15 cellular contexts compared by ENCODE assay signal in genomic region chr2:10529611-10530010, GRCh38.
DNase-seq lines count a peak whose midpoint lies in the region; ATAC-seq and TF ChIP-seq lines count a peak whose summit lies in the region.
"Had no signal": no experiment of that assay in that cellular context is flagged by ENCODE, and none has a peak within 500 bp of the region (broad histone marks: within the 10 kb centered on the region; RNA-seq: fewer than 3 reads in every experiment).

No MANE protein-coding gene starts in this region.

- no peak for TF ChIP-seq POLR2A in spleen (IDR thresholded peaks at IDR 0.05)

- no peak overlapping the region for H3K4me3 Mint-ChIP-seq in naive thymus-derived CD4-positive, alpha-beta T cell
- H3K4me3 Mint-ChIP-seq: B cell; CD4-positive, alpha-beta T cell had no signal

- no peaks in the 10 kb centered on the region for H3K27me3 Mint-ChIP-seq in naive thymus-derived CD4-positive, alpha-beta T cell
- H3K27me3 Mint-ChIP-seq: CD4-positive, alpha-beta T cell had no signal

- intact Hi-C loops in spleen (cut with DNase I; ENCODE audit: low total_unique reads), result no loop called here
- intact Hi-C loops in naive thymus-derived CD4-positive, alpha-beta T cell (cut with micrococcal nuclease), result no loop called here

- TF ChIP-seq CTCF in RWPE2 (IDR thresholded peaks at IDR 0.05; ENCODE audit: poor library complexity, severe bottlenecking), result no peak
- no peak for TF ChIP-seq CTCF in spleen (IDR thresholded peaks at IDR 0.05 in 8 of 11, conservative IDR thresholded peaks at IDR 0.05 in 3 of 11)

- H3K4me1 ChIP-seq in RWPE2 (ENCODE audit: insufficient read depth, poor library complexity, severe bottlenecking) (peaks cover 4% of the 10 kb centered on the region), spleen (no peaks in the 10 kb centered on the region)
- no peaks in the 10 kb centered on the region for H3K4me1 ChIP-seq in naive thymus-derived CD4-positive, alpha-beta T cell (ENCODE audit: control insufficient read depth in 2 of 2, insufficient read depth in 2 of 2, low read length in 2 of 2)

- H3K4me3 ChIP-seq in RWPE2 (ENCODE audit: severe bottlenecking), result no peak overlapping the region
- H3K4me3 ChIP-seq in spleen, result no peak overlapping the region
- no peak overlapping the region for H3K4me3 ChIP-seq in naive thymus-derived CD4-positive, alpha-beta T cell (ENCODE audit: low read length)
- H3K4me3 ChIP-seq: GM23248 had no signal

- no peaks in the 10 kb centered on the region for H3K27me3 ChIP-seq in RWPE2 (ENCODE audit: insufficient read depth, poor library complexity, severe bottlenecking)
- H3K27me3 ChIP-seq in spleen (replicated peaks in 1 of 7), result no peaks in the 10 kb centered on the region
- no peaks in the 10 kb centered on the region for H3K27me3 ChIP-seq in naive thymus-derived CD4-positive, alpha-beta T cell (ENCODE audit: control insufficient read depth in 2 of 2, insufficient read depth in 2 of 2, low read length in 2 of 2)

- H3K9me3 ChIP-seq in RWPE2 (ENCODE audit: severe bottlenecking) (no peaks in the 10 kb centered on the region), spleen (no peaks in the 10 kb centered on the region)
- no peaks in the 10 kb centered on the region for H3K9me3 ChIP-seq in naive thymus-derived CD4-positive, alpha-beta T cell (ENCODE audit: control insufficient read depth in 2 of 3, low read length in 3 of 3)

- H3K27ac Mint-ChIP-seq in naive thymus-derived CD4-positive, alpha-beta T cell, result no peak overlapping the region
- H3K27ac Mint-ChIP-seq: B cell; CD4-positive, alpha-beta T cell had no signal

- H3K27ac ChIP-seq in RWPE2 (ENCODE audit: poor library complexity, severe bottlenecking) (no peak overlapping the region), spleen (no peak overlapping the region)
- no peak overlapping the region for H3K27ac ChIP-seq in naive thymus-derived CD4-positive, alpha-beta T cell (ENCODE audit: low read depth, low read length)
- H3K27ac ChIP-seq: GM23248, HL-60 had no signal

- H3K9me3 Mint-ChIP-seq in naive thymus-derived CD4-positive, alpha-beta T cell, result no peaks in the 10 kb centered on the region
- H3K9me3 Mint-ChIP-seq: CD4-positive, alpha-beta T cell had no signal

- WGBS in spleen, 5 donors, result 81 to 94% (median 91%) methylated on average over 8 of the region's 8 CpGs

- CTCF ChIA-PET in naive thymus-derived CD4-positive, alpha-beta T cell (lab: Charles Lee), result no interaction called here

- DNase-seq in activated effector memory CD4-positive, alpha-beta T cell treated with anti-CD3 and anti-CD28 coated beads, Interleukin-2, amount 50 U/mL, for 16 hours, result peak; percentile 14
- no peak for DNase-seq in activated effector memory CD4-positive, alpha-beta T cell treated with Interleukin-2 at 50 U/mL for 16 hours
- DNase-seq in RWPE2 (ENCODE audit: low spot score), result peak; percentile 9
- peak; percentile 12 for DNase-seq in islet precursor cell
- peak; percentile 43 for DNase-seq in spleen
- no peak for DNase-seq in naive thymus-derived CD4-positive, alpha-beta T cell
- DNase-seq: ACHN; C1 segment of cervical spinal cord; Calu3; CD4-positive, alpha-beta T cell; DMS 273 treated with DMSO at 0.1 percent for 48 hours; GM23248 had no signal

- no peaks in the 10 kb centered on the region for H3K36me3 Mint-ChIP-seq in naive thymus-derived CD4-positive, alpha-beta T cell

- H3K36me3 ChIP-seq in RWPE2 (ENCODE audit: low read depth) (no peaks in the 10 kb centered on the region), spleen (no peaks in the 10 kb centered on the region)
- H3K36me3 ChIP-seq in naive thymus-derived CD4-positive, alpha-beta T cell (ENCODE audit: control insufficient read depth in 2 of 3, insufficient read depth in 3 of 3, low read length in 3 of 3), result no peaks in the 10 kb centered on the region

- ATAC-seq in RWPE2 (ENCODE audit: low read depth), result no peak
- no peak for ATAC-seq in naive thymus-derived CD4-positive, alpha-beta T cell
- no peak for ATAC-seq in GM21723 (IDR thresholded peaks at IDR 0.05; ENCODE audit: unreplicated experiment)

- POLR2A ChIA-PET in naive thymus-derived CD4-positive, alpha-beta T cell (lab: Charles Lee), result no interaction called here

- H3K4me1 Mint-ChIP-seq in naive thymus-derived CD4-positive, alpha-beta T cell, result no peaks in the 10 kb centered on the region
- H3K4me1 Mint-ChIP-seq: B cell had no signal

Comparison
In these comparisons a context has a peak if more than half of its experiments do, and no peak if none do; other contexts are left out.
1. DNase-seq: peak in activated effector memory CD4-positive, alpha-beta T cell treated with anti-CD3 and anti-CD28 coated beads, Interleukin-2, amount 50 U/mL, for 16 hours (single experiment), RWPE2 (single experiment), islet precursor cell (single experiment) and spleen (single experiment); none in activated effector memory CD4-positive, alpha-beta T cell treated with Interleukin-2 at 50 U/mL for 16 hours (single experiment) and naive thymus-derived CD4-positive, alpha-beta T cell (0 of 9).